1 cellular context compared by ENCODE assay signal in genomic region chr19:38720559-38721236, GRCh38.
TF ChIP-seq lines count a peak whose summit lies in the region.

No MANE protein-coding gene starts in this region.

TF ChIP-seq in H1, 55 proteins besides CTCF, POLR2A, EP300 and RAD21:
- TF ChIP-seq RFX5 (IDR thresholded peaks at IDR 0.05; ENCODE audit: borderline replicate concordance, low read depth, low read length) (no peak), ASH2L (IDR thresholded peaks at IDR 0.05; ENCODE audit: low read length) (no peak), RBBP5 (IDR thresholded peaks at IDR 0.05; ENCODE audit: borderline replicate concordance, low read depth, low read length) (no peak), BACH1 (IDR thresholded peaks at IDR 0.05; ENCODE audit: low read length) (no peak), GABPA (IDR thresholded peaks at IDR 0.05; ENCODE audit: borderline replicate concordance, insufficient read depth, low read length) (no peak), TEAD4 (IDR thresholded peaks at IDR 0.05; ENCODE audit: low read depth, low read length) (no peak), CEBPB (IDR thresholded peaks at IDR 0.05; ENCODE audit: low read depth, low read length) (no peak), FOSL1 (IDR thresholded peaks at IDR 0.05; ENCODE audit: insufficient read depth, low read depth, low read length) (no peak), SP4 (IDR thresholded peaks at IDR 0.05; ENCODE audit: low read length) (no peak), EGR1 (IDR thresholded peaks at IDR 0.05; ENCODE audit: borderline replicate concordance, low read depth, low read length) (no peak), MAFK (IDR thresholded peaks at IDR 0.05; ENCODE audit: low read depth, low read length) (no peak), HDAC6 (IDR thresholded peaks at IDR 0.05; ENCODE audit: low read depth, low read length) (no peak), SUZ12 (IDR thresholded peaks at IDR 0.05; ENCODE audit: low read length) (no peak)
TF ChIP-seq in H1: peak in this region for 0.
